ENCODE assay signal across 14 cellular contexts in the genomic region with DNA sequence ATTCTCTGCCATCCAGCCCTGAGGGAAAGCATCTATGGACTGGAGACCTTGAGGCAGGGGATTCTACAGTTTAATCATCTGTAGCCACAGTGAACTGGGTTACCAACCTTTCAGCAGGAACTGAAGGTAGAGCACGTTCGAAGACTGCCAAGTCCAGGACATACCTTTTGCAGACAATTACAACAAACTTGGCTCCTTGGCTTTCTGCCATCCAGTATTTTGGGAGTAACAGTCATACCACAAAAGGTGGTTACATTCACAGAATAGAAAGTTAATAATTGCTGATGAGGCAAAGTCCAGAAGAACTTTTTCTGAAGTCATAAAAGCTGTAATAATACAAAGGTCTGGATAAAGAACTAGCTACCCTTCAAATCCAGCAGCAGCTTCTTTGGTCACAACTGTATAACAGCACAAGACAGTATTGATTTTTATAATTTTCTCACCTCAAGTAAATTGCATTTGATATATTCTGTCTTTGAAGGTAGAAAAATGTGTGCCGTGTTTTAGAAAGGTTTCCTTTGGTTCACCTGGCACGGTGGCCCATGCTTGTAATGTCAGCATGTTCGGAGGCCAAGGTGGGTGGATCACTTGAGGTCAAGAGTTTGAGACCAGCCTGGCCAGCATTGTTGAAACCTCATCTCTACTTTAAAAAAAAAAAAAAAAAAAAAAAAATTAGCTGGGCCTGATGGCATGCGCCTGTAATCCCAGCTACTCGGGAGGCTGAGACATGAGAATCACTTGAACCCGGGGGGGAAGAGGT.
DNase-seq lines count a peak whose midpoint lies in the region; ATAC-seq and TF ChIP-seq lines count a peak whose summit lies in the region.
"Had no signal": no experiment of that assay in that cellular context is flagged by ENCODE, and none has a peak within 500 bp of the region (broad histone marks: within the 10 kb centered on the region; RNA-seq: fewer than 3 reads in every experiment).

No MANE protein-coding gene starts in this region.

- H3K4me3 ChIP-seq in uterus = no peak overlapping the region

- DNase-seq in left colon (peak; percentile 27 to 31), cerebellar cortex (ENCODE audit: low spot score) (no peak), uterus (no peak), islet precursor cell (no peak)
- DNase-seq: activated CD4-positive, alpha-beta T cell treated with anti-CD3 and anti-CD28 coated beads, Interleukin-2, amount 10 ng/mL, durations not matched to agents 7 days and 5 days; HCEC 1CT; NCI-H1105; NCI-H510A treated with DMSO at 0.1 percent for 48 hours; stimulated activated CD4-positive, alpha-beta T cell treated with anti-CD3 and anti-CD28 coated beads, Interleukin-4, amount 100 ng/mL, for 1 hour; stimulated activated naive CD4-positive, alpha-beta T cell treated with Interleukin-2 at 50 U/mL for 16 hours had no signal

- TF ChIP-seq POLR2A in GM18505 (IDR thresholded peaks at IDR 0.05; ENCODE audit: borderline replicate concordance, extremely low read depth, insufficient read depth, insufficient read length) (no peak), uterus (IDR thresholded peaks at IDR 0.05) (no peak)

- ATAC-seq in GM18505 (IDR thresholded peaks at IDR 0.05; ENCODE audit: unreplicated experiment) (peak; percentile 48), GM21737 (IDR thresholded peaks at IDR 0.05; ENCODE audit: unreplicated experiment) (peak; percentile 75), HG03460 (IDR thresholded peaks at IDR 0.05; ENCODE audit: unreplicated experiment) (peak; percentile 60), left colon (peak; percentile 81), HG02973 (IDR thresholded peaks at IDR 0.05; ENCODE audit: unreplicated experiment) (no peak)

- no peaks in the 10 kb centered on the region for H3K36me3 ChIP-seq in uterus

- TF ChIP-seq CTCF in uterus (IDR thresholded peaks at IDR 0.05) = no peak

- no peaks in the 10 kb centered on the region for H3K4me1 ChIP-seq in uterus

- H3K9me3 ChIP-seq in uterus = no peaks in the 10 kb centered on the region

- intact Hi-C loops in left colon (cut with DNase I, micrococcal nuclease) = no loop called here
- intact Hi-C loops in uterus (cut with DNase I; ENCODE audit: low total_unique reads) = no loop called here

- no peak overlapping the region for H3K27ac ChIP-seq in uterus

- H3K27me3 ChIP-seq in uterus = no peaks in the 10 kb centered on the region

Comparison
In these comparisons a context has a peak if more than half of its experiments do, and no peak if none do; other contexts are left out.
1. DNase-seq: peak in left colon (2 of 2); none in cerebellar cortex (single experiment), uterus (0 of 2) and islet precursor cell (single experiment).